8 cellular contexts compared by ENCODE assay signal in the genomic region with DNA sequence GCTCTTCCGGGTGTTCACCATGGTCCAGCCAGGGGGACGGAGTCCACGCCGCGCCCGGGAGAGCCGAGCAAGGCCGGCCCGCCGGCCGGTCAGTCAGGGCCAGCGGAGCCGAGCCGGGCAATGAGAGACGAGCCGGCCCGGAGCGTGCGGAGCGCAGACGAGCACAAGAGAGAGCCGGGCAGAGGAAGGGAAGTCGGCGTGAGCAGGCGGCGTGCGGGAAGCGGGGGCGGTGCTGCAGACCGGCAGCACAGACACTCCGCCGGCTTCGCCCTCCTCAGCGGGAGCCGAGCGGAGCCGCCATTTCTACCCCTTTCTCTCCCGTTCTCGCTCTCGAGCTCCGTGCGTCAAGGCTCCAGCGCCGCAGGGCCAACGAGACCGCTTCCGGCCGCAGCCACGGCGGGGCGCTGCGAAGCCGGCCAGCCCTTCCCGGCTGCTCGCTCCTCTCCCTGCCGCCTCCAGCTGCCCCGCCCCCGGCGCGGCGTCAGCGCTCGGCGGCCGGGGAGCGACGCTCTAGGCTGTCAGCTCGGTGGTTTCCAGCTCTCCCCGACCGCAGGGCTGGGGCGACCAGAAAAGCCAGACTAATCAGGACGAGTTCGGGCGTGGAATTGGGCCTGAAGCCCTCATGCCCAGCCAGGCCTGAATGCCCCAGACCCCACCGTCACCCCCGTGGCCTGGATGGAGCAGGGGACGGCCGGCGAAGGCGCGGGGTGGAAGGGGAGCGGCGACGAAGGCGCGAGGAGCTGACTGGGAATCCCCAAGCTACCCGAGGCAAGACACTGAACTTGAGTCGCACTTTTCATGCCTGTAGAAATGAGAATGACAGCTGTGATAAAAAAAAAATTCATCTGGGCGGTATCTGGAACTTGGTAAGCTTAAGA. TPM values are rescaled to one million over a fixed set of nuclear protein-coding genes. Genes with fewer than 3 reads are reported as not detected.
DNase-seq lines count a peak whose midpoint lies in the region; ATAC-seq and TF ChIP-seq lines count a peak whose summit lies in the region.

Gene ATAD2B, minus strand, starts transcription at position 374 of the 878 bp plus-strand sequence. Its CDS starts 353 bp downstream, at position 21.

- H3K36me3 ChIP-seq in right lobe of liver = no peaks in the 10 kb centered on the region

- peak; percentile 90 to 93 (median 92) for TF ChIP-seq CTCF in right lobe of liver (IDR thresholded peaks at IDR 0.05)

- intact Hi-C loops in right lobe of liver (cut with DNase I) = no loop called here

- peak; percentile 97 for DNase-seq in CD1c-positive myeloid dendritic cell (ENCODE audit: extremely low spot score)
- DNase-seq in NCI-H748 treated with DMSO at 0.1 percent for 48 hours (lab: John Stamatoyannopoulos, UW) = peak; percentile 84
- DNase-seq in activated CD4-positive, alpha-beta T cell treated with anti-CD3 and anti-CD28 coated beads, Interleukin-2, amount 50 U/mL, for 4 hours = peak; percentile 90 to 91
- peak; percentile 97 for DNase-seq in dermis blood vessel endothelial cell
- DNase-seq in right lobe of liver = peak; percentile 92 to 94 (median 92)
- DNase-seq in stimulated activated CD4-positive, alpha-beta T cell treated with anti-CD3 and anti-CD28 coated beads, Interleukin-4, amount 100 ng/mL, for 4 hours = peak; percentile 93

- H3K4me3 ChIP-seq in right lobe of liver = peak within 1 kb of the TSS; percentile 75 to 88 (median 76)

- H3K9me3 ChIP-seq in right lobe of liver = no peaks in the 10 kb centered on the region

- peak within 1 kb of the TSS; percentile 96 to 97 (median 97) for H3K27ac ChIP-seq in right lobe of liver

- ATAC-seq in GM19395 (IDR thresholded peaks at IDR 0.05; ENCODE audit: unreplicated experiment) (peak; percentile 71), HG03565 (IDR thresholded peaks at IDR 0.05; ENCODE audit: unreplicated experiment) (peak; percentile 71), right lobe of liver (peak; percentile 90 to 97 (median 92))

- H3K27me3 ChIP-seq in right lobe of liver = no peaks in the 10 kb centered on the region

- peak; percentile 89 for TF ChIP-seq POLR2A in right lobe of liver (IDR thresholded peaks at IDR 0.05)

- H3K4me1 ChIP-seq in right lobe of liver = peaks cover 0 to 32% (median 8%) of the 10 kb centered on the region in 4 donors

- under 1% methylated on average over 23 of the region's 89 CpGs for WGBS in right lobe of liver (ENCODE audit: insufficient coverage, low coverage, low lambda C conversion rate, missing lambda C conversion rate)

RNA-seq across cellular contexts. Expression of gene ATAD2B, which starts in this region (rescaled TPM):
- total RNA-seq in dermis blood vessel endothelial cell = 15.6 and 23.3 TPM in 2 replicates
- total RNA-seq in right lobe of liver = 10 to 100 TPM in 1 of 6 experiments, 1 to 10 TPM in 5; 7.5 to 12.1 (median 8.8) TPM

Comparison
In these comparisons a context has a peak if more than half of its experiments do, and no peak if none do; other contexts are left out.
1. Peak in every context shown above with its lines: DNase-seq, ATAC-seq, H3K4me3 ChIP-seq and H3K27ac ChIP-seq.